ENCODE assay signal across 34 cellular contexts in genomic region chr4:151481813-151482212, GRCh38.
"Had no signal": no experiment of that assay in that cellular context is flagged by ENCODE, and none has a peak within 500 bp of the region (broad histone marks: within the 10 kb centered on the region; RNA-seq: fewer than 3 reads in every experiment).

No MANE protein-coding gene starts in this region.

- H3K27me3 ChIP-seq: adrenal gland, body of pancreas, colonic mucosa, esophagus squamous epithelium, gastroesophageal sphincter had no signal

- ATAC-seq: activated CD4-positive, alpha-beta T cell treated with anti-CD3 and anti-CD28 coated beads for 36 hours; activated CD8-positive, alpha-beta memory T cell treated with anti-CD3 and anti-CD28 coated beads, Interleukin-2, amount 10 ng/mL, durations not matched to agents 7 days and 5 days; activated CD8-positive, alpha-beta T cell treated with anti-CD3 and anti-CD28 coated beads, Interleukin-2, amount 10 ng/mL, durations not matched to agents 7 days and 5 days; activated naive CD8-positive, alpha-beta T cell treated with anti-CD3 and anti-CD28 coated beads, Interleukin-2, amount 50 U/mL, for 24 hours; body of pancreas; gastroesophageal sphincter; T-cell had no signal

- H3K4me1 ChIP-seq: colonic mucosa, gastroesophageal sphincter had no signal

- H3K27ac Mint-ChIP-seq: activated CD4-positive, alpha-beta memory T cell treated with anti-CD3 and anti-CD28 coated beads for 36 hours; activated CD4-positive, alpha-beta T cell treated with anti-CD3 and anti-CD28 coated beads for 36 hours; activated CD4-positive, alpha-beta T cell treated with anti-CD3 and anti-CD28 coated beads, Interleukin-2, amount 10 ng/mL, durations not matched to agents 24 days and 14 days; activated CD8-positive, alpha-beta memory T cell treated with anti-CD3 and anti-CD28 coated beads, Interleukin-2, amount 10 ng/mL, durations not matched to agents 7 days and 5 days; activated CD8-positive, alpha-beta T cell treated with anti-CD3 and anti-CD28 coated beads, Interleukin-2, amount 10 ng/mL, durations not matched to agents 7 days and 5 days; activated naive CD8-positive, alpha-beta T cell treated with anti-CD3 and anti-CD28 coated beads for 36 hours; activated naive CD8-positive, alpha-beta T cell treated with anti-CD3 and anti-CD28 coated beads, Interleukin-2, amount 50 U/mL, for 24 hours; T-cell; T-helper 1 cell treated with Interleukin-12 subunit alpha and Interleukin-12 subunit beta and Interleukin-4 antibody, amounts not matched to agents 30 μg/mL and 1 μg/mL, for 36 hours; T-helper 2 cell treated with Interferon-gamma antibody and Interleukin-4, amounts not matched to agents 5 μg/mL and 100 μg/mL, for 36 hours had no signal

- H3K4me1 Mint-ChIP-seq: activated CD4-positive, alpha-beta T cell treated with anti-CD3 and anti-CD28 coated beads for 36 hours; activated CD4-positive, alpha-beta T cell treated with anti-CD3 and anti-CD28 coated beads, Interleukin-2, amount 10 ng/mL, durations not matched to agents 24 days and 14 days; activated CD8-positive, alpha-beta memory T cell treated with anti-CD3 and anti-CD28 coated beads, Interleukin-2, amount 10 ng/mL, durations not matched to agents 7 days and 5 days; activated naive CD8-positive, alpha-beta T cell treated with anti-CD3 and anti-CD28 coated beads for 36 hours; activated naive CD8-positive, alpha-beta T cell treated with anti-CD3 and anti-CD28 coated beads, Interleukin-2, amount 50 U/mL, for 24 hours; T-cell had no signal

- H3K9me3 ChIP-seq: adrenal gland, body of pancreas, colonic mucosa, esophagus squamous epithelium, gastroesophageal sphincter had no signal

- H3K4me3 Mint-ChIP-seq: activated CD4-positive, alpha-beta memory T cell treated with anti-CD3 and anti-CD28 coated beads for 36 hours; activated CD4-positive, alpha-beta T cell treated with anti-CD3 and anti-CD28 coated beads for 36 hours; activated CD4-positive, alpha-beta T cell treated with anti-CD3 and anti-CD28 coated beads, Interleukin-2, amount 10 ng/mL, durations not matched to agents 24 days and 14 days; activated CD8-positive, alpha-beta memory T cell treated with anti-CD3 and anti-CD28 coated beads, Interleukin-2, amount 10 ng/mL, durations not matched to agents 7 days and 5 days; activated CD8-positive, alpha-beta T cell treated with anti-CD3 and anti-CD28 coated beads, Interleukin-2, amount 10 ng/mL, durations not matched to agents 7 days and 5 days; activated naive CD8-positive, alpha-beta T cell treated with anti-CD3 and anti-CD28 coated beads for 36 hours; activated naive CD8-positive, alpha-beta T cell treated with anti-CD3 and anti-CD28 coated beads, Interleukin-2, amount 50 U/mL, for 24 hours; T-cell; T-helper 1 cell treated with Interleukin-12 subunit alpha and Interleukin-12 subunit beta and Interleukin-4 antibody, amounts not matched to agents 30 μg/mL and 1 μg/mL, for 36 hours; T-helper 2 cell treated with Interferon-gamma antibody and Interleukin-4, amounts not matched to agents 5 μg/mL and 100 μg/mL, for 36 hours had no signal

- H3K27ac ChIP-seq: adrenal gland, body of pancreas, colonic mucosa, epithelial cell of prostate, esophagus squamous epithelium, gastroesophageal sphincter, WERI-Rb-1 had no signal

- H3K36me3 ChIP-seq: adrenal gland, colonic mucosa, esophagus squamous epithelium, gastroesophageal sphincter, WERI-Rb-1 had no signal

- H3K4me3 ChIP-seq: adrenal gland, body of pancreas, colonic mucosa, esophagus squamous epithelium, gastroesophageal sphincter had no signal

- H3K9me3 Mint-ChIP-seq: activated CD4-positive, alpha-beta memory T cell treated with anti-CD3 and anti-CD28 coated beads for 36 hours; activated CD4-positive, alpha-beta T cell treated with anti-CD3 and anti-CD28 coated beads, Interleukin-2, amount 10 ng/mL, durations not matched to agents 24 days and 14 days; activated naive CD8-positive, alpha-beta T cell treated with anti-CD3 and anti-CD28 coated beads for 36 hours; activated naive CD8-positive, alpha-beta T cell treated with anti-CD3 and anti-CD28 coated beads, Interleukin-2, amount 50 U/mL, for 24 hours; T-cell; T-helper 1 cell treated with Interleukin-12 subunit alpha and Interleukin-12 subunit beta and Interleukin-4 antibody, amounts not matched to agents 30 μg/mL and 1 μg/mL, for 36 hours; T-helper 2 cell treated with Interferon-gamma antibody and Interleukin-4, amounts not matched to agents 5 μg/mL and 100 μg/mL, for 36 hours had no signal

- DNase-seq: activated CD4-positive, alpha-beta memory T cell treated with anti-CD3 and anti-CD28 coated beads for 36 hours; activated CD4-positive, alpha-beta T cell treated with anti-CD3 and anti-CD28 coated beads for 36 hours; activated CD4-positive, alpha-beta T cell treated with anti-CD3 and anti-CD28 coated beads, Interleukin-2, amount 10 ng/mL, durations not matched to agents 24 days and 14 days; activated CD4-positive, CD25-positive, alpha-beta regulatory T cell; activated CD4-positive, CD25-positive, alpha-beta regulatory T cell treated with anti-CD3 and anti-CD28 coated beads, Interleukin-2, amount 50 U/mL, for 72 hours; activated CD8-positive, alpha-beta memory T cell treated with anti-CD3 and anti-CD28 coated beads, Interleukin-2, amount 10 ng/mL, durations not matched to agents 7 days and 5 days; activated CD8-positive, alpha-beta memory T cell treated with anti-CD3 and anti-CD28 coated beads, Interleukin-2, amount 50 U/mL, for 4 hours; activated CD8-positive, alpha-beta T cell treated with anti-CD3 and anti-CD28 coated beads, Interleukin-2, amount 10 ng/mL, durations not matched to agents 7 days and 5 days; activated gamma-delta T cell; activated naive CD4-positive, alpha-beta T cell; activated naive CD4-positive, alpha-beta T cell treated with anti-CD3 and anti-CD28 coated beads, Interleukin-2, amount 50 U/mL, for 16 hours; activated naive CD8-positive, alpha-beta T cell treated with anti-CD3 and anti-CD28 coated beads for 36 hours; activated naive CD8-positive, alpha-beta T cell treated with anti-CD3 and anti-CD28 coated beads, Interleukin-2, amount 50 U/mL, for 24 hours; activated T-cell treated with anti-CD3 and anti-CD28 coated beads, Interleukin-2, amount 50 U/mL, for 1 hour; activated T-cell treated with anti-CD3 and anti-CD28 coated beads, Interleukin-2, amount 50 U/mL, for 48 hours; adrenal gland; amygdala; aorta; body of pancreas; caudate nucleus; cerebellar nuclear complex; colonic mucosa; effector CD8-positive, alpha-beta T cell; esophagus squamous epithelium; foreskin melanocyte; SW 1271; T-cell; T1000; WERI-Rb-1 had no signal

- FAIRE-seq: endothelial cell of umbilical vein had no signal

- H3K36me3 Mint-ChIP-seq: activated CD4-positive, alpha-beta memory T cell treated with anti-CD3 and anti-CD28 coated beads for 36 hours; activated CD8-positive, alpha-beta memory T cell treated with anti-CD3 and anti-CD28 coated beads, Interleukin-2, amount 10 ng/mL, durations not matched to agents 7 days and 5 days; activated naive CD8-positive, alpha-beta T cell treated with anti-CD3 and anti-CD28 coated beads for 36 hours; T-cell had no signal
